Comparison of ENCODE assay signal across 8 cellular contexts in the genomic region with DNA sequence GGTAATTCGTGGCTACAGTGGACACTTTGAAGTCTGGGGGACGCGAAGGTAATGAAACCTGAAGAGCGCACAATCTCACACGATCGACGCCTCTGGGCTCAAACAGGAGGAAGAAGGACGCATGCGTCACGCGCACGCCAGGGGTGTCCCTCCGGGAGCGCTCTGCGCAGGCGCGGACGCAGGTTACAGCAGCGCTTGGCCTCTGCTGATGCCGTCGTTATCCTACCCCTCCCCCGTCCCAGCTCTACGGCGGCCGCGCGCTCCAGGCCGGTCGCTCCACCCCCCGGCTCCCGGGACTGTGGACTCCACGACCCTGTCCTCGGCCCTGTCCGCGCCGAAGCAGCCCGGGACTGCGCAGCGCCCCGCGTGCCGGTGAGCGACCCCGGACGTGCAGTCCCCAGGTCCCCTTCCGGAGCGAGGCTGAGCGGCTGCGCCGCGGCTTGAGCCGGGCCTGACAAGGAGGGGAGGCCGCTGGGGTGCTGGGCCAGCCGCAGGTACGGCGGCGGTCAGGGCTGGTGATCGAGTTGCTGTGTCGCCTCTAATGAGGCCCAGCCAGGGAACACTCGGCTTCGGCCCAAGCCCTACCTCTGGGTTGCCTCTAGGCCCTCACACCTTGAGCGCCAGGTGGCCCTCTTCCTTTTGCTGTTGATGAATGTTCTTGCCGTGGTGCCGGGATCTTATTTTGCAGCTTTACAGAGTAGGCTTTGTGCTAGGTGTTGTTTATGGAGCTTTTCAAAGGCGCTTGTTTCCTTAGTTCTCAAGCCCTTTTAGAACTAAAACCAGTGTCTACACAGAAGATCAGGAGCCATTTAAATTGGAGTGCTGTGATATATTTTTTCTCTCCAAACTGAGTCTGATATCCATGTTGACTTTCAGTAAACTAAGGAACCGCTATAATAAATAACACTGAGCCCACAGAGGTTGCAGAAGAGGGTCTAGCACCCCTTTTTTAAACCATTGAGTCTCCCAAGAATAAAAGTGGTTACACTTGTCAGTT. TPM values are rescaled to one million over a fixed set of nuclear protein-coding genes. Genes with fewer than 3 reads are reported as not detected.
A peak's percentile ranks its signal among the peaks of the same experiment; 100 is the strongest.
DNase-seq lines count a peak whose midpoint lies in the region; ATAC-seq, FAIRE-seq and TF ChIP-seq lines count a peak whose summit lies in the region.

A gene (plus strand): TSS at position 241 of the 997 bp plus-strand sequence. CDS start 3,517 bp downstream, outside the sequence.

- WGBS in small intestine, 3 donors, result 0 to 1% (median 1%) methylated on average over 60 to 66 of the region's 66 CpGs

- peak within 1 kb of the TSS; percentile 86 for H3K4me3 ChIP-seq in WI38 (ENCODE audit: low read depth, low read length)
- peak within 1 kb of the TSS; percentile 60 for H3K4me3 ChIP-seq in bronchial epithelial cell (ENCODE audit: low read depth, low read length)
- peak within 1 kb of the TSS; percentile 78 to 79 for H3K4me3 ChIP-seq in small intestine (ENCODE audit: low read depth in 1 of 2, low read length in 2 of 2)

- H3K27me3 ChIP-seq in bronchial epithelial cell (ENCODE audit: control insufficient read depth, insufficient read depth, low read length) (no peaks in the 10 kb centered on the region), small intestine (ENCODE audit: control insufficient read depth in 2 of 2, insufficient read depth in 2 of 2, low read length in 2 of 2) (no peaks in the 10 kb centered on the region)

- DNase-seq in ACHN (peak; percentile 98), NCI-H2171 treated with DMSO at 0.1 percent for 48 hours (lab: John Stamatoyannopoulos, UW) (peak; percentile 93), bronchial epithelial cell (ENCODE audit: low read depth) (peak; percentile 90), iPS-NIHi11 (ENCODE audit: low spot score) (peak; percentile 90), small intestine (peak; percentile 98)

- TF ChIP-seq CTCF in WI38 (IDR thresholded peaks at IDR 0.05; ENCODE audit: low read depth, low read length), result no peak
- TF ChIP-seq CTCF in bronchial epithelial cell (IDR thresholded peaks at IDR 0.05; ENCODE audit: insufficient read depth, low read length, severe bottlenecking), result peak; percentile 35

- no peaks in the 10 kb centered on the region for H3K9me3 ChIP-seq in small intestine (ENCODE audit: control insufficient read depth, low read depth)

- peak; percentile 90 for FAIRE-seq in bronchial epithelial cell (lab: Jason Lieb, UNC)
- no peak for FAIRE-seq in small intestine (lab: Jason Lieb, UNC)

- peak; percentile 93 for ATAC-seq in GM18868 (IDR thresholded peaks at IDR 0.05; ENCODE audit: unreplicated experiment)
- peak; percentile 96 for ATAC-seq in HG03108 (IDR thresholded peaks at IDR 0.05; ENCODE audit: unreplicated experiment)

- in situ Hi-C loops in ACHN (cut with HindIII; ENCODE audit: low pct_ligation_motif_present, low pct_unique_long_range_greater_than_20kb, low sequenced_read_pairs), result no loop called here

- peaks cover 0 to 3% of the 10 kb centered on the region in 2 donors for H3K4me1 ChIP-seq in small intestine (ENCODE audit: control insufficient read depth in 2 of 2, insufficient read depth in 1 of 2, low read depth in 1 of 2, low read length in 1 of 2)

- H3K36me3 ChIP-seq in bronchial epithelial cell (ENCODE audit: control insufficient read depth, insufficient read depth, low read length) (peaks cover 2% of the 10 kb centered on the region), small intestine (ENCODE audit: control insufficient read depth in 2 of 2, insufficient read depth in 2 of 2, low read length in 2 of 2) (peaks cover 0 to 5% of the 10 kb centered on the region in 2 donors)

- peak within 1 kb of the TSS; percentile 97 for H3K27ac ChIP-seq in small intestine (ENCODE audit: low read depth in 1 of 2, low read length in 1 of 2)

RNA-seq across cellular contexts. Expression of the gene that starts here (rescaled TPM):
- total RNA-seq in bronchial epithelial cell, result 39.5 and 48.3 TPM in 2 replicates
- polyA plus RNA-seq in small intestine, result 10 to 100 TPM; 11.0 to 19.7 (median 11.1) TPM

Comparison
In these comparisons a context has a peak if more than half of its experiments do, and no peak if none do; other contexts are left out.
1. Peak in every context shown above with its lines: DNase-seq, ATAC-seq, H3K4me3 ChIP-seq and H3K27ac ChIP-seq.